ENCODE assay signal across 10 cellular contexts in genomic region chr4:4348585-4348984, GRCh38. TPM values are rescaled to one million over a fixed set of nuclear protein-coding genes. Genes with fewer than 3 reads are reported as not detected.
DNase-seq lines count a peak whose midpoint lies in the region; ATAC-seq and TF ChIP-seq lines count a peak whose summit lies in the region.
"Not testable (repeated sequence)": the region's sequence is repeated elsewhere in the genome, so short reads cannot be mapped to it uniquely, and the experiment has no call there.
"Had no signal": no experiment of that assay in that cellular context is flagged by ENCODE, and none has a peak within 500 bp of the region (broad histone marks: within the 10 kb centered on the region; RNA-seq: fewer than 3 reads in every experiment).

No MANE protein-coding gene starts in this region.

- intact Hi-C loops in CD4-positive, alpha-beta T cell (cut with DNase I, micrococcal nuclease); activated B cell treated with CpG ODN at 0.5 μM for 24 hours (cut with micrococcal nuclease): not testable (repeated sequence)

- peaks cover 12% of the 10 kb centered on the region for H3K36me3 Mint-ChIP-seq in CD4-positive, alpha-beta T cell (ENCODE audit: low read depth)
- H3K36me3 Mint-ChIP-seq in activated B cell treated with CpG ODN at 0.5 μM for 24 hours (ENCODE audit: low read depth); central memory CD8-positive, alpha-beta T cell (ENCODE audit: insufficient read depth); stimulated activated naive CD8-positive, alpha-beta T cell treated with anti-CD3 and anti-CD28 coated beads, Interleukin-15, Interleukin-2, amounts not matched to agents 100 ng/mL and 50 ng/mL, for 24 hours (ENCODE audit: low read depth): not testable (repeated sequence)

- not testable (repeated sequence) for H3K9me3 Mint-ChIP-seq in CD4-positive, alpha-beta T cell; activated B cell treated with CpG ODN at 0.5 μM for 24 hours; central memory CD8-positive, alpha-beta T cell; stimulated activated naive CD8-positive, alpha-beta T cell treated with anti-CD3 and anti-CD28 coated beads, Interleukin-15, Interleukin-2, amounts not matched to agents 100 ng/mL and 50 ng/mL, for 24 hours

- H3K27ac Mint-ChIP-seq in CD4-positive, alpha-beta T cell, result peak overlapping the region; percentile 82
- H3K27ac Mint-ChIP-seq in activated B cell treated with CpG ODN at 0.5 μM for 24 hours, result not testable (repeated sequence)
- H3K27ac Mint-ChIP-seq in central memory CD8-positive, alpha-beta T cell (ENCODE audit: low read depth), result peak overlapping the region; percentile 61
- peak overlapping the region; percentile 15 for H3K27ac Mint-ChIP-seq in stimulated activated naive CD8-positive, alpha-beta T cell treated with anti-CD3 and anti-CD28 coated beads, Interleukin-15, Interleukin-2, amounts not matched to agents 100 ng/mL and 50 ng/mL, for 24 hours

- peak in 7 of 10 experiments; percentile 0 to 39 (median 8) for DNase-seq in CD4-positive, alpha-beta T cell
- DNase-seq in NAMALWA (ENCODE audit: low spot score), result peak; percentile 57
- DNase-seq in activated B cell treated with CpG ODN at 0.5 μM for 24 hours, result not testable (repeated sequence)
- peak; percentile 1 for DNase-seq in activated CD8-positive, alpha-beta memory T cell treated with anti-CD3 and anti-CD28 coated beads, Interleukin-2, amount 50 U/mL, for 1 hour (ENCODE audit: extremely low read depth)
- peak; percentile 5 for DNase-seq in activated gamma-delta T cell treated with anti-CD3 and anti-CD28 coated beads, Interleukin-2, amount 50 U/mL, for 16 hours (ENCODE audit: low read depth)
- peak in 1 of 2 donors; percentile 65 for DNase-seq in central memory CD8-positive, alpha-beta T cell (ENCODE audit: low spot score in 2 of 2)
- DNase-seq in stimulated activated CD4-positive, alpha-beta T cell treated with anti-CD3 and anti-CD28 coated beads, Interleukin-1b, Interleukin-23, amount 100 ng/mL, for 48 hours, result peak; percentile 2

- peaks cover 35% of the 10 kb centered on the region for H3K4me1 Mint-ChIP-seq in CD4-positive, alpha-beta T cell (ENCODE audit: low read depth)
- peaks cover 29% of the 10 kb centered on the region for H3K4me1 Mint-ChIP-seq in activated B cell treated with CpG ODN at 0.5 μM for 24 hours
- H3K4me1 Mint-ChIP-seq in central memory CD8-positive, alpha-beta T cell, result peaks cover 37% of the 10 kb centered on the region
- peaks cover 28% of the 10 kb centered on the region for H3K4me1 Mint-ChIP-seq in stimulated activated naive CD8-positive, alpha-beta T cell treated with anti-CD3 and anti-CD28 coated beads, Interleukin-15, Interleukin-2, amounts not matched to agents 100 ng/mL and 50 ng/mL, for 24 hours (ENCODE audit: low read depth)

- peak; percentile 81 for ATAC-seq in CD4-positive, alpha-beta T cell (ENCODE audit: poor library complexity)
- ATAC-seq in activated B cell treated with CpG ODN at 0.5 μM for 24 hours (ENCODE audit: low read depth), result not testable (repeated sequence)
- ATAC-seq in central memory CD8-positive, alpha-beta T cell (replicated peaks; ENCODE audit: extremely low read depth, poor library complexity, severe bottlenecking), result peak; percentile 93

- not testable (repeated sequence) for H3K9me3 ChIP-seq in CD4-positive, alpha-beta T cell (ENCODE audit: control insufficient read depth, low read length)

- not testable (repeated sequence) for H3K27ac ChIP-seq in CD4-positive, alpha-beta T cell (ENCODE audit: low read depth, low read length)

- not testable (repeated sequence) for H3K27me3 Mint-ChIP-seq in CD4-positive, alpha-beta T cell; central memory CD8-positive, alpha-beta T cell; stimulated activated naive CD8-positive, alpha-beta T cell treated with anti-CD3 and anti-CD28 coated beads, Interleukin-15, Interleukin-2, amounts not matched to agents 100 ng/mL and 50 ng/mL, for 24 hours
- H3K27me3 Mint-ChIP-seq in activated B cell treated with CpG ODN at 0.5 μM for 24 hours, result peaks cover 13% of the 10 kb centered on the region

- TF ChIP-seq CTCF in CD4-positive, alpha-beta T cell (IDR thresholded peaks at IDR 0.05); activated B cell treated with CpG ODN at 0.5 μM for 24 hours (IDR thresholded peaks at IDR 0.05): not testable (repeated sequence)

- H3K4me3 Mint-ChIP-seq in CD4-positive, alpha-beta T cell, result peak overlapping the region; percentile 20
- H3K4me3 Mint-ChIP-seq in activated B cell treated with CpG ODN at 0.5 μM for 24 hours, result peak overlapping the region; percentile 20
- peak overlapping the region; percentile 61 for H3K4me3 Mint-ChIP-seq in central memory CD8-positive, alpha-beta T cell
- H3K4me3 Mint-ChIP-seq in stimulated activated naive CD8-positive, alpha-beta T cell treated with anti-CD3 and anti-CD28 coated beads, Interleukin-15, Interleukin-2, amounts not matched to agents 100 ng/mL and 50 ng/mL, for 24 hours, result peak overlapping the region; percentile 25

- POLR2A ChIA-PET in CD4-positive, alpha-beta T cell (lab: Charles Lee), result interaction anchor here (0.5 to 2.5 kb wide), 9 partner anchors 13 to 1920 kb away, joined by 3 to 15 read pairs (median 4); partner anchors contain the start of genes LYAR, NSG1, TMEM128 and ZBTB49
- POLR2A ChIA-PET in activated B cell treated with CpG ODN at 0.5 μM for 24 hours (lab: Charles Lee), result not testable (repeated sequence)

- CTCF ChIA-PET in CD4-positive, alpha-beta T cell (lab: Charles Lee); activated B cell treated with CpG ODN at 0.5 μM for 24 hours (lab: Charles Lee): not testable (repeated sequence)

- H3K27me3 ChIP-seq in CD4-positive, alpha-beta T cell (ENCODE audit: control insufficient read depth, insufficient read depth, low read length), result not testable (repeated sequence)

RNA-seq across cellular contexts. Expression of gene NSG1, which starts 38.3 kb away (rescaled TPM):
- 10 to 100 TPM; 10.3 to 10.4 TPM for total RNA-seq in CD4-positive, alpha-beta T cell
- not detected in 2 replicates for total RNA-seq in activated B cell treated with CpG ODN at 0.5 μM for 24 hours
- total RNA-seq: B cell, Calu3 had no signal

RNA-seq across cellular contexts. Expression of gene ZBTB49, which starts 58.5 kb away (rescaled TPM):
- total RNA-seq in CD4-positive, alpha-beta T cell, result 1 to 10 TPM; 6.6 to 8.8 TPM
- total RNA-seq in activated B cell treated with CpG ODN at 0.5 μM for 24 hours, result 7.2 and 11.6 TPM in 2 replicates

RNA-seq across cellular contexts. Expression of gene LYAR, which starts 58.6 kb away (rescaled TPM):
- total RNA-seq in CD4-positive, alpha-beta T cell, result 10 to 100 TPM; 13.8 to 13.9 TPM
- total RNA-seq in activated B cell treated with CpG ODN at 0.5 μM for 24 hours, result 15.9 and 20.9 TPM in 2 replicates

Comparison
In these comparisons a context has a peak if more than half of its experiments do, and no peak if none do; other contexts are left out.
1. RNA of gene NSG1, which starts 38.3 kb away (total RNA-seq): 10.3 to 10.4 TPM in CD4-positive, alpha-beta T cell; not detected in activated B cell treated with CpG ODN at 0.5 μM for 24 hours; every median in the first group is over 10 times any median in the second.
2. Peak in every context shown above with its lines, with median percentiles within 50 percentile points of each other: H3K4me3 Mint-ChIP-seq.